18 cellular contexts compared by ENCODE assay signal in genomic region chr12:67275380-67275913, GRCh38. TPM values are rescaled to one million over a fixed set of nuclear protein-coding genes. Genes with fewer than 3 reads are reported as not detected.
DNase-seq lines count a peak whose midpoint lies in the region; ATAC-seq, FAIRE-seq and TF ChIP-seq lines count a peak whose summit lies in the region.
"Had no signal": no experiment of that assay in that cellular context is flagged by ENCODE, and none has a peak within 500 bp of the region (broad histone marks: within the 10 kb centered on the region; RNA-seq: fewer than 3 reads in every experiment).

No MANE protein-coding gene starts in this region.

- TF ChIP-seq EP300 in GM12878 (IDR thresholded peaks at IDR 0.05; ENCODE audit: borderline replicate concordance in 1 of 2, control insufficient read depth in 1 of 2, low read depth in 2 of 2, low read length in 2 of 2) = no peak

- H3K9me3 Mint-ChIP-seq in activated CD4-positive, alpha-beta T cell treated with anti-CD3 and anti-CD28 coated beads for 36 hours (ENCODE audit: low read depth) = no peaks in the 10 kb centered on the region
- H3K9me3 Mint-ChIP-seq in neural crest cell = no peaks in the 10 kb centered on the region
- H3K9me3 Mint-ChIP-seq: stimulated activated memory B cell treated with anti-CD40 and anti-IgM and Interleukin-4, amounts not matched to agents 10 μg/mL and 1 μg/mL and 100 μg/mL, for 72 hours had no signal

- DNase-seq in activated CD4-positive, alpha-beta T cell treated with anti-CD3 and anti-CD28 coated beads for 36 hours = no peak
- DNase-seq in activated CD4-positive, alpha-beta T cell treated with anti-CD3 and anti-CD28 coated beads for 48 hours = no peak
- DNase-seq in HT-29 (ENCODE audit: low spot score) = peak; percentile 60
- DNase-seq in GM12878 (ENCODE audit: low read depth, low spot score) = no peak
- no peak for DNase-seq in neural crest cell (ENCODE audit: low read depth, low spot score)
- no peak for DNase-seq in Peyer's patch
- DNase-seq in frontal cortex (ENCODE audit: low spot score in 2 of 2) = no peak
- DNase-seq in Right ventricle myocardium superior = no peak
- DNase-seq: activated T-cell treated with anti-CD3 and anti-CD28 coated beads, Interleukin-2, amount 50 U/mL, for 48 hours; aorta; cortex of kidney; GOT3; NCI-H1105 treated with DMSO at 0.1 percent for 48 hours; SW 1271 had no signal

- POLR2A ChIA-PET in activated CD4-positive, alpha-beta T cell treated with anti-CD3 and anti-CD28 coated beads for 36 hours (lab: Charles Lee) = no interaction called here
- POLR2A ChIA-PET in GM12878 (lab: Charles Lee) = interaction anchor here (0.5 kb wide), 1 partner anchor 21 kb away, joined by 4 read pairs; no protein-coding TSS in a partner anchor

- H3K9me3 ChIP-seq in GM12878 (replicated peaks; ENCODE audit: control insufficient read depth, insufficient read depth, low read length) (no peaks in the 10 kb centered on the region), Peyer's patch (no peaks in the 10 kb centered on the region)
- H3K9me3 ChIP-seq: esophagus muscularis mucosa had no signal

- H3K4me3 ChIP-seq in GM12878 (no peak overlapping the region), Peyer's patch (no peak overlapping the region)
- H3K4me3 ChIP-seq: esophagus muscularis mucosa had no signal

- H3K36me3 ChIP-seq in GM12878 (ENCODE audit: control insufficient read depth in 2 of 2, insufficient read depth in 2 of 2, low read length in 1 of 2) (no peaks in the 10 kb centered on the region; a peak in 2 of 4 replicates), Peyer's patch (no peaks in the 10 kb centered on the region)
- H3K36me3 ChIP-seq: esophagus muscularis mucosa had no signal

- FAIRE-seq in GM12878 (lab: Jason Lieb, UNC) (no peak), frontal cortex (lab: Jason Lieb, UNC) (no peak)
- FAIRE-seq: A204.1 had no signal

- 83% methylated on average over 6 of the region's 6 CpGs for WGBS in GM12878 (ENCODE audit: insufficient coverage, insufficient replicate concordance, low lambda C conversion rate, missing lambda C conversion rate)

- peaks cover 53% of the 10 kb centered on the region for H3K36me3 Mint-ChIP-seq in activated CD4-positive, alpha-beta T cell treated with anti-CD3 and anti-CD28 coated beads for 36 hours (ENCODE audit: low read depth)
- H3K36me3 Mint-ChIP-seq in neural crest cell (ENCODE audit: low read depth) = no peaks in the 10 kb centered on the region

- intact Hi-C loops in activated CD4-positive, alpha-beta T cell treated with anti-CD3 and anti-CD28 coated beads for 36 hours (cut with DNase I, micrococcal nuclease) = no loop called here
- intact Hi-C loops in GM12878 (cut with micrococcal nuclease; ENCODE audit: unreplicated experiment) (no loop called here), Right ventricle myocardium superior (cut with DNase I) (no loop called here)

- no TSS peak for BruUV-seq in GM12878 (replicated peaks; lab: Mats Ljungman, UMichigan)

- CTCF ChIA-PET in activated CD4-positive, alpha-beta T cell treated with anti-CD3 and anti-CD28 coated beads for 36 hours (lab: Charles Lee) = no interaction called here
- CTCF ChIA-PET in GM12878 (lab: Yijun Ruan, JAX) = no interaction called here

- no peak for TF ChIP-seq POLR2A in GM12878 (IDR thresholded peaks at IDR 0.05; ENCODE audit: low read depth, low read length)
- TF ChIP-seq POLR2A in Peyer's patch (IDR thresholded peaks at IDR 0.05) = no peak

- H3K4me3 Mint-ChIP-seq in activated CD4-positive, alpha-beta T cell treated with anti-CD3 and anti-CD28 coated beads for 36 hours = no peak overlapping the region
- H3K4me3 Mint-ChIP-seq in neural crest cell = peak overlapping the region; percentile 1
- H3K4me3 Mint-ChIP-seq: stimulated activated memory B cell treated with anti-CD40 and anti-IgM and Interleukin-4, amounts not matched to agents 10 μg/mL and 1 μg/mL and 100 μg/mL, for 72 hours had no signal

- H3K4me1 ChIP-seq in GM12878 (ENCODE audit: control insufficient read depth, insufficient read depth, low read length) (peaks cover 13% of the 10 kb centered on the region), Peyer's patch (peaks cover 0 to 55% (median 14%) of the 10 kb centered on the region in 4 donors)

- no peaks in the 10 kb centered on the region for H3K27me3 Mint-ChIP-seq in activated CD4-positive, alpha-beta T cell treated with anti-CD3 and anti-CD28 coated beads for 36 hours
- no peaks in the 10 kb centered on the region for H3K27me3 Mint-ChIP-seq in neural crest cell (ENCODE audit: low read depth)
- H3K27me3 Mint-ChIP-seq: stimulated activated memory B cell treated with anti-CD40 and anti-IgM and Interleukin-4, amounts not matched to agents 10 μg/mL and 1 μg/mL and 100 μg/mL, for 72 hours had no signal

- H3K4me2 ChIP-seq in GM12878 (ENCODE audit: control insufficient read depth, insufficient read depth) = no peak overlapping the region

- SMC1A ChIA-PET in GM12878 (lab: Charles Lee; ENCODE audit: uncharacterized antibody, unreplicated experiment) = interaction anchor here (1.1 kb wide), 1 partner anchor 29 kb away, joined by 3 read pairs; no protein-coding TSS in a partner anchor

- no peak for TF ChIP-seq RAD21 in GM12878 (IDR thresholded peaks at IDR 0.05; ENCODE audit: insufficient read depth, low read depth, low read length)

- RAD21 ChIA-PET in GM12878 (lab: Charles Lee; ENCODE audit: unreplicated experiment) = no interaction called here

- peaks cover 99% of the 10 kb centered on the region for H3K79me2 ChIP-seq in GM12878 (ENCODE audit: control insufficient read depth, insufficient read depth, low read length)

- ATAC-seq in activated CD4-positive, alpha-beta T cell treated with anti-CD3 and anti-CD28 coated beads for 36 hours = peak; percentile 53
- ATAC-seq in GM12878 (peak; percentile 15; the same call in 1 of the 3 replicates), Right ventricle myocardium superior (ENCODE audit: poor library complexity) (no peak)
- ATAC-seq: sciatic nerve; stimulated activated memory B cell treated with anti-CD40 and anti-IgM and Interleukin-4, amounts not matched to agents 10 μg/mL and 1 μg/mL and 100 μg/mL, for 72 hours had no signal

- in situ Hi-C loops in GM12878 (cut with MboI) = no loop called here

- TF ChIP-seq CTCF in GM12878 (IDR thresholded peaks at IDR 0.05 in 2 of 3, conservative IDR thresholded peaks at IDR 0.05 in 1 of 3; ENCODE audit: control insufficient read depth in 2 of 3, extremely low read depth in 1 of 3, insufficient read depth in 1 of 3, low read depth in 3 of 3, low read length in 3 of 3) (no peak), neural crest cell (conservative IDR thresholded peaks at IDR 0.05) (no peak), Peyer's patch (IDR thresholded peaks at IDR 0.05) (no peak)

- no peak overlapping the region for H2AFZ ChIP-seq in GM12878 (ENCODE audit: control insufficient read depth, low read depth, low read length)

- H4K20me1 ChIP-seq in GM12878 (ENCODE audit: control insufficient read depth, insufficient read depth) = 0 out of 2 replicates have a peak, but pooled peaks cover 2% of the 10 kb centered on the region

- H3K27ac Mint-ChIP-seq in activated CD4-positive, alpha-beta T cell treated with anti-CD3 and anti-CD28 coated beads for 36 hours = no peak overlapping the region
- H3K27ac Mint-ChIP-seq in neural crest cell (ENCODE audit: unreplicated experiment) = no peak overlapping the region
- H3K27ac Mint-ChIP-seq: stimulated activated memory B cell treated with anti-CD40 and anti-IgM and Interleukin-4, amounts not matched to agents 10 μg/mL and 1 μg/mL and 100 μg/mL, for 72 hours had no signal

- no peaks in the 10 kb centered on the region for H3K27me3 ChIP-seq in GM12878 (replicated peaks in 1 of 2; ENCODE audit: control insufficient read depth in 2 of 2, insufficient read depth in 2 of 2, low read length in 1 of 2)
- no peaks in the 10 kb centered on the region for H3K27me3 ChIP-seq in Peyer's patch
- H3K27me3 ChIP-seq: esophagus muscularis mucosa had no signal

- no peak overlapping the region for H3K9ac ChIP-seq in GM12878 (ENCODE audit: control insufficient read depth, insufficient read depth, low read length)

- H3K27ac ChIP-seq in GM12878 (ENCODE audit: control insufficient read depth, insufficient read depth) (no peak overlapping the region), Peyer's patch (no peak overlapping the region)

- peaks cover 80% of the 10 kb centered on the region for H3K4me1 Mint-ChIP-seq in activated CD4-positive, alpha-beta T cell treated with anti-CD3 and anti-CD28 coated beads for 36 hours
- H3K4me1 Mint-ChIP-seq in neural crest cell = peaks cover 42% of the 10 kb centered on the region

TF ChIP-seq in GM12878, 131 proteins besides CTCF, POLR2A, EP300 and RAD21 (continues in another document):
- TF ChIP-seq ZNF622 (IDR thresholded peaks at IDR 0.05) = no peak

RNA-seq across cellular contexts. Expression of gene CAND1, which starts 6.3 kb away (rescaled TPM):
- 100 to 1,000 TPM; 158 to 224 TPM for total RNA-seq in activated CD4-positive, alpha-beta T cell treated with anti-CD3 and anti-CD28 coated beads for 36 hours
- 137 and 140 TPM in 2 replicates for total RNA-seq in HT-29 (2014; rRNA removed; shearing (Covaris generic))
- total RNA-seq in GM12878 (2013; cell fraction: nucleolus; rRNA removed) = 322 and 341 TPM in 2 replicates
- total RNA-seq in GM12878 (2014; rRNA removed) (86.9 and 101 TPM in 2 replicates), GM12878 (2014; rRNA removed; fragmentation: Illumina TruSeq; extraction: Trizol) (103 and 105 TPM in 2 replicates), GM12878 (2021) (186 and 203 TPM in 2 replicates), neural crest cell (255 and 259 TPM in 2 replicates), Peyer's patch (10 to 100 TPM; 58.3 to 82.7 (median 74.6) TPM), frontal cortex (285 TPM), Right ventricle myocardium superior (29.8 TPM)
- 29.9 TPM for polyA plus RNA-seq in GM12878 (2011; ENCODE audit: low read depth)
- polyA plus RNA-seq in GM12878 (2011; rRNA removed) (165 and 227 TPM in 2 replicates), GM12878 (2014; fragmentation: Illumina TruSeq; extraction: Trizol) (78.1 and 98.5 TPM in 2 replicates), GM12878 (2014; fragmentation: Nextera tagmentation; extraction: Ambion mirVana) (10 to 100 TPM; 34.5 to 44.0 TPM), GM12878 (2014; rRNA removed) (60.1 and 71.3 TPM in 2 replicates), GM12878 (2016; fragmentation: Nextera tagmentation; extraction: Ambion mirVana) (100 to 1,000 TPM; 210 to 213 TPM)
- 38.9 and 49.3 TPM in 2 replicates for polyA plus RNA-seq in GM12878 (2011; cell fraction: cytosol; rRNA removed)
- 75.6 and 84.0 TPM in 2 replicates for polyA plus RNA-seq in GM12878 (2011; cell fraction: nucleus; rRNA removed)
- 52.1 and 71.4 TPM in 2 replicates for polyA plus RNA-seq in GM12878 (2012)
- 97.3 and 160 TPM in 2 replicates for polyA minus RNA-seq in GM12878 (2011; rRNA and poly(A)+ RNA removed)
- polyA minus RNA-seq in GM12878 (2011; cell fraction: cytosol; rRNA and poly(A)+ RNA removed) = 38.9 and 54.2 TPM in 2 replicates
- polyA minus RNA-seq in GM12878 (2011; cell fraction: nucleus; rRNA and poly(A)+ RNA removed) = 69.6 and 92.5 TPM in 2 replicates
